8 cellular contexts compared by ENCODE assay signal in the genomic region with DNA sequence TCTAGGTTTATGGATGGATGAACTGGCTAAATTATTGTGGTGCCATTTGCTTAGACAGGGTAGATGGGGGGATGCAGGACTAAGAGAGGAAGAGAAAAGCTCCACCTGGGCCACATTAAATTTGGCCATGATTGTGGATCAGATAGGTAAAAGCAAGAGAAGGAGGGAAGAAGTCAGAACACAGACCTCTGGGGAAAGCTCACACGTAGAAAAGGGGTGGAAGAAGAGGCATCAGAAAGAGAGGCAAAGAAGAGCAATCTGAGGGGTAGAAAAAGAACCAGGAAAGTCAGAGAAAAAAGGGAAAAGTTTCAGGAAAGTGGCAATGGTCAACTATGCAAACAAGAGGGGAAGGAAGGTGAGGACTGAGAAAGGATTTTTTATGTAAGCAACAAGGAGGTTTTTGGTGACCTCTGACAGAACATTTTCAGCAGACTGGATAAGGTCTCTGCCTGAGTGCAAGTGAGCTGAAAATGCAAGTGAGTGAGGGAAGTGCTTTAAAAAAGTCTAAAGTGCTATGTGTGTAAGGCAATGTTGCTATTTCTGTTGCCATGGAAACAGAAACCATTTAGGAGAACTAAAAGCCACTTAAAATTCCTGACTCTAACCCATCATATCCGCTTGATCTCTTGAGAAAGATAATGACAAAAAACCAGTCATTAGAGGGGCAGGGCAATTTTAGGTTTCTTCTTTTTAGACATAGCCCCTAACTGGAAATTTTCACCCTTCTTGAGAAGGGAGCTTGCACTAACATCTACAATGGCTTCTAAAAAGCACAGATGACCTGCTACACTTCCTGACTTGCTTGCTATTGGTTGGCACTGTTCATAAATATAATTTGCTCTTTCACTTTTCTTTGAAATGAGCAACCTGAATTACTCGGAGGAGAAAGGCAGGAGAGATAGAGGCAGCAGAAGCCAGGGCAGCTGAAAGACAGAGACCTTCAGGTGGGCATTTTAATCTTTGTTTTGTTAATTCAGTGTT. TPM values are rescaled to one million over a fixed set of nuclear protein-coding genes. Genes with fewer than 3 reads are reported as not detected.
DNase-seq lines count a peak whose midpoint lies in the region; ATAC-seq and TF ChIP-seq lines count a peak whose summit lies in the region.

Gene CYSLTR2 (plus strand): TSS at position 856 of the 981 bp plus-strand sequence. CDS start 52,889 bp downstream, outside the sequence.

- peak within 1 kb of the TSS; percentile 86 to 99 (median 94) for H3K27ac Mint-ChIP-seq in naive thymus-derived CD4-positive, alpha-beta T cell

- H3K36me3 ChIP-seq in DND-41 (ENCODE audit: insufficient read depth, low read length) (no peaks in the 10 kb centered on the region; the same call in 1 of the 2 replicates), duodenal mucosa (ENCODE audit: control insufficient read depth in 1 of 2, insufficient read depth in 2 of 2, low read length in 2 of 2) (no peaks in the 10 kb centered on the region)
- no peaks in the 10 kb centered on the region for H3K36me3 ChIP-seq in naive thymus-derived CD4-positive, alpha-beta T cell (ENCODE audit: control insufficient read depth in 2 of 3, insufficient read depth in 3 of 3, low read length in 3 of 3)

- peaks cover 0 to 2% (median 0%) of the 10 kb centered on the region in 5 donors for H3K36me3 Mint-ChIP-seq in naive thymus-derived CD4-positive, alpha-beta T cell

- peaks cover 0 to 2% (median 0%) of the 10 kb centered on the region in 11 donors for H3K9me3 Mint-ChIP-seq in naive thymus-derived CD4-positive, alpha-beta T cell

- intact Hi-C loops in naive thymus-derived CD4-positive, alpha-beta T cell (cut with micrococcal nuclease), result loop anchor here (1.0 to 10.0 kb wide), 21 partner anchors 56 to 1859 kb away; partner anchors contain the start of genes MED4 (in 2 of the 2), CAB39L (in 1 of the 2), CDADC1 (in 1 of the 2) and ESD (in 1 of the 2)

- H3K9ac ChIP-seq in DND-41 (ENCODE audit: low read depth, low read length), result peak within 1 kb of the TSS; percentile 57
- peak within 1 kb of the TSS in 1 of 2 donors; percentile 22 for H3K9ac ChIP-seq in duodenal mucosa (ENCODE audit: low read depth in 1 of 2, low read length in 2 of 2)

- ATAC-seq in DND-41 (ENCODE audit: insufficient read depth, low read depth) (peak; percentile 78), GM21619 (IDR thresholded peaks at IDR 0.05; ENCODE audit: unreplicated experiment) (peak; percentile 71), HG03520 (IDR thresholded peaks at IDR 0.05; ENCODE audit: unreplicated experiment) (no peak)
- peak; percentile 89 for ATAC-seq in naive thymus-derived CD4-positive, alpha-beta T cell

- DNase-seq in DND-41 (peak; percentile 43), NCI-H82 (lab: John Stamatoyannopoulos, UW) (peak; percentile 67), DMS 273 (lab: John Stamatoyannopoulos, UW; ENCODE audit: unreplicated experiment) (no peak), NCI-H1930 (lab: John Stamatoyannopoulos, UW) (no peak)
- DNase-seq in naive thymus-derived CD4-positive, alpha-beta T cell, result peak in 7 of 9 donors; percentile 63 to 89 (median 81)

- no peak for TF ChIP-seq CTCF in DND-41 (IDR thresholded peaks at IDR 0.05; ENCODE audit: borderline replicate concordance, extremely low read depth, low read length, poor library complexity, severe bottlenecking)

- peaks cover 57% of the 10 kb centered on the region for H3K4me1 ChIP-seq in DND-41 (ENCODE audit: insufficient read depth, low read length)
- H3K4me1 ChIP-seq in duodenal mucosa (ENCODE audit: control insufficient read depth in 1 of 2, insufficient read depth in 2 of 2, low read length in 2 of 2), result peaks cover 4 to 11% of the 10 kb centered on the region in 2 donors
- peaks cover 11 to 26% of the 10 kb centered on the region in 2 donors for H3K4me1 ChIP-seq in naive thymus-derived CD4-positive, alpha-beta T cell (ENCODE audit: control insufficient read depth in 2 of 2, insufficient read depth in 2 of 2, low read length in 2 of 2)

- H4K20me1 ChIP-seq in DND-41 (ENCODE audit: insufficient read depth, low read length), result no peaks in the 10 kb centered on the region

- peak within 1 kb of the TSS; percentile 25 to 52 for H3K4me3 ChIP-seq in DND-41 (ENCODE audit: low read depth in 1 of 2, low read length in 2 of 2)
- peak within 1 kb of the TSS; percentile 12 to 46 for H3K4me3 ChIP-seq in duodenal mucosa (ENCODE audit: low read depth in 1 of 2, low read length in 2 of 2)
- peak within 1 kb of the TSS; percentile 49 for H3K4me3 ChIP-seq in naive thymus-derived CD4-positive, alpha-beta T cell (ENCODE audit: low read length)

- H3K27ac ChIP-seq in DND-41 (ENCODE audit: low read length) (peak within 1 kb of the TSS; percentile 82), duodenal mucosa (ENCODE audit: low read depth, low read length) (peak within 1 kb of the TSS; percentile 55)
- peak within 1 kb of the TSS; percentile 82 for H3K27ac ChIP-seq in naive thymus-derived CD4-positive, alpha-beta T cell (ENCODE audit: low read depth, low read length)

- H3K9me3 ChIP-seq in DND-41 (ENCODE audit: insufficient read depth, low read length, severe bottlenecking) (no peaks in the 10 kb centered on the region), duodenal mucosa (ENCODE audit: control insufficient read depth in 1 of 2, low read length in 2 of 2) (no peaks in the 10 kb centered on the region)
- H3K9me3 ChIP-seq in naive thymus-derived CD4-positive, alpha-beta T cell (ENCODE audit: control insufficient read depth in 2 of 3, low read length in 3 of 3), result no peaks in the 10 kb centered on the region

- peak within 1 kb of the TSS; percentile 62 for H3K4me2 ChIP-seq in DND-41 (ENCODE audit: insufficient read depth, low read length)

- peak within 1 kb of the TSS; percentile 77 to 98 (median 86) for H3K4me3 Mint-ChIP-seq in naive thymus-derived CD4-positive, alpha-beta T cell

- CTCF ChIA-PET in naive thymus-derived CD4-positive, alpha-beta T cell (lab: Charles Lee), result interaction anchor here (0.6 to 1.5 kb wide), 2 partner anchors 27 to 57 kb away, joined by 3 to 7 read pairs; no protein-coding TSS in a partner anchor

- H3K27me3 ChIP-seq in DND-41 (ENCODE audit: insufficient read depth, low read length, poor library complexity), result no peaks in the 10 kb centered on the region
- no peaks in the 10 kb centered on the region for H3K27me3 ChIP-seq in duodenal mucosa (ENCODE audit: control insufficient read depth in 1 of 2, insufficient read depth in 2 of 2, low read length in 2 of 2)
- no peaks in the 10 kb centered on the region for H3K27me3 ChIP-seq in naive thymus-derived CD4-positive, alpha-beta T cell (ENCODE audit: control insufficient read depth in 2 of 2, insufficient read depth in 2 of 2, low read length in 2 of 2)

- POLR2A ChIA-PET in naive thymus-derived CD4-positive, alpha-beta T cell (lab: Charles Lee), result interaction anchor here (0.9 to 1.9 kb wide), 2 partner anchors 121 to 148 kb away, joined by 3 to 9 read pairs; partner anchors contain the start of gene RCBTB2

- peaks cover 46% of the 10 kb centered on the region for H3K79me2 ChIP-seq in DND-41 (ENCODE audit: insufficient read depth, low read length)

- H2AFZ ChIP-seq in DND-41 (ENCODE audit: low read depth, low read length), result peak within 1 kb of the TSS; percentile 53

- H3K4me1 Mint-ChIP-seq in naive thymus-derived CD4-positive, alpha-beta T cell, result peaks cover 24 to 65% (median 56%) of the 10 kb centered on the region in 7 donors

- H3K27me3 Mint-ChIP-seq in naive thymus-derived CD4-positive, alpha-beta T cell, result peaks cover 0 to 2% (median 0%) of the 10 kb centered on the region in 5 donors

RNA-seq across cellular contexts. Expression of gene CYSLTR2, which starts in this region (rescaled TPM):
- total RNA-seq in naive thymus-derived CD4-positive, alpha-beta T cell, result 1 to 10 TPM; 2.1 to 6.5 (median 3.5) TPM
- polyA plus RNA-seq in naive thymus-derived CD4-positive, alpha-beta T cell, result 1 to 10 TPM; 1.0 to 1.1 TPM

Comparison
In these comparisons a context has a peak if more than half of its experiments do, and no peak if none do; other contexts are left out.
1. DNase-seq: peak in DND-41 (single experiment), NCI-H82 (single experiment) and naive thymus-derived CD4-positive, alpha-beta T cell (7 of 9); none in DMS 273 (single experiment) and NCI-H1930 (0 of 2).
2. Peak in every context shown above with its lines, with median percentiles within 50 percentile points of each other: H3K27ac ChIP-seq and H3K4me3 ChIP-seq.